In the genomic region with DNA sequence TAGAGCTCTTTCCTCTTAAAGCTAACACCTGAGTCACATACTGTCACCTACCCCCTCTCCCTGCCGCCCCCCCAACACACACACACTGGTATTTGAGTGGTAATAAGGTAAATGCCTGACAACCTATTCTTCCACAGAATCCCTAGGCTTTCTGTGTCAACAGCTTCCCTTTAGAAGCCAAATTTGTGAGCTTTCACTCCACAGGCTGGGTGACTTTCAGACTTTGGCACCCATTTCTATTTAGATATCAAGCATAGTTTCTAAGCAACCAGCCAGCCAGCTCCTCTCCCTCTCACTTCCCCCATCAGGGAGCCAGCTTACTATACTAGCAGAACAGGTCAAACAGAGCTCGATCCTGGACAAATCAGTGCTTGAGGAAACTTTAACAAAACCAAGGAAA, we compare ENCODE assay signal across 15 cellular contexts. TPM values are rescaled to one million over a fixed set of nuclear protein-coding genes. Genes with fewer than 3 reads are reported as not detected.
DNase-seq lines count a peak whose midpoint lies in the region; ATAC-seq and TF ChIP-seq lines count a peak whose summit lies in the region.
"Had no signal": no experiment of that assay in that cellular context is flagged by ENCODE, and none has a peak within 500 bp of the region (broad histone marks: within the 10 kb centered on the region; RNA-seq: fewer than 3 reads in every experiment).

No MANE protein-coding gene starts in this region.

- peak overlapping the region in 4 of 5 experiments; percentile 3 to 98 (median 82) for H3K27ac Mint-ChIP-seq in brain
- H3K27ac Mint-ChIP-seq: activated naive CD8-positive, alpha-beta T cell treated with anti-CD3 and anti-CD28 coated beads, Interleukin-2, amount 50 U/mL, for 24 hours; CD8-positive, alpha-beta T cell had no signal

- H3K27me3 Mint-ChIP-seq in brain = peaks cover 72% of the 10 kb centered on the region

- no peak for TF ChIP-seq EP300 in suprapubic skin (IDR thresholded peaks at IDR 0.05)

- peaks cover 0 to 11% (median 6%) of the 10 kb centered on the region in 5 experiments for H3K9me3 Mint-ChIP-seq in brain
- H3K9me3 Mint-ChIP-seq: activated naive CD8-positive, alpha-beta T cell treated with anti-CD3 and anti-CD28 coated beads, Interleukin-2, amount 50 U/mL, for 24 hours; CD8-positive, alpha-beta T cell had no signal

- H3K4me3 ChIP-seq in suprapubic skin = no peak overlapping the region

- TF ChIP-seq CTCF in brain (conservative IDR thresholded peaks at IDR 0.05) = no peak
- TF ChIP-seq CTCF in suprapubic skin (IDR thresholded peaks at IDR 0.05) = no peak

- peaks cover 22% of the 10 kb centered on the region for H3K36me3 ChIP-seq in suprapubic skin

- 28% methylated on average over 2 of the region's 2 CpGs for WGBS in suprapubic skin

- H3K4me1 Mint-ChIP-seq in brain = peaks cover 26% of the 10 kb centered on the region

- intact Hi-C loops in left colon (cut with DNase I, micrococcal nuclease) = no loop called here

- H3K4me1 ChIP-seq in suprapubic skin = peaks cover 61% of the 10 kb centered on the region

- H3K27me3 ChIP-seq in suprapubic skin = peaks cover 6% of the 10 kb centered on the region

- peak; percentile 42 for ATAC-seq in left colon
- no peak for ATAC-seq in GM19328 (IDR thresholded peaks at IDR 0.05; ENCODE audit: unreplicated experiment)
- no peak for ATAC-seq in GM18505 (IDR thresholded peaks at IDR 0.05; ENCODE audit: unreplicated experiment)
- no peak for ATAC-seq in HG03135 (IDR thresholded peaks at IDR 0.05; ENCODE audit: unreplicated experiment)
- ATAC-seq: activated naive CD8-positive, alpha-beta T cell treated with anti-CD3 and anti-CD28 coated beads, Interleukin-2, amount 50 U/mL, for 24 hours; CD8-positive, alpha-beta T cell had no signal

- peak overlapping the region in 2 of 5 experiments; percentile 2 to 39 for H3K4me3 Mint-ChIP-seq in brain
- H3K4me3 Mint-ChIP-seq: activated naive CD8-positive, alpha-beta T cell treated with anti-CD3 and anti-CD28 coated beads, Interleukin-2, amount 50 U/mL, for 24 hours; CD8-positive, alpha-beta T cell had no signal

- TF ChIP-seq POLR2A in suprapubic skin (IDR thresholded peaks at IDR 0.05) (no peak), GM18505 (IDR thresholded peaks at IDR 0.05; ENCODE audit: borderline replicate concordance, extremely low read depth, insufficient read depth, insufficient read length) (no peak)

- H3K27ac ChIP-seq in suprapubic skin = peak overlapping the region; percentile 75

- DNase-seq in M059J (ENCODE audit: low read depth) = peak; percentile 47
- peak in 1 of 2 donors; percentile 72 for DNase-seq in left colon
- DNase-seq in suprapubic skin (ENCODE audit: low spot score in 2 of 2) = no peak
- DNase-seq in SHP77 (lab: John Stamatoyannopoulos, UW) = no peak
- DNase-seq: activated CD8-positive, alpha-beta memory T cell treated with anti-CD3 and anti-CD28 coated beads, Interleukin-2, amount 50 U/mL, for 4 hours; activated naive CD8-positive, alpha-beta T cell treated with anti-CD3 and anti-CD28 coated beads, Interleukin-2, amount 50 U/mL, for 24 hours; CD8-positive, alpha-beta T cell; dermis blood vessel endothelial cell; foreskin melanocyte; NCI-H2227 treated with DMSO at 0.1 percent for 48 hours; stimulated activated naive CD4-positive, alpha-beta T cell had no signal

- H3K36me3 Mint-ChIP-seq in brain = no peaks in the 10 kb centered on the region

- H3K9me3 ChIP-seq in suprapubic skin = no peaks in the 10 kb centered on the region

RNA-seq across cellular contexts. Expression of a gene that starts 3.2 kb away (rescaled TPM):
- total RNA-seq in M059J (2014; rRNA removed; shearing (Covaris generic)) = 4.0 and 5.7 TPM in 2 replicates
- polyA plus RNA-seq in brain (ENCODE audit: insufficient read depth, low read depth, low replicate concordance) = 4.3 TPM
- 1 to 10 TPM; 2.0 to 4.5 TPM for total RNA-seq in left colon
- total RNA-seq in suprapubic skin = 10 to 100 TPM; 10.1 to 18.1 (median 15.1) TPM

RNA-seq across cellular contexts. Expression of a gene that starts 18.4 kb away (rescaled TPM):
- 0.39 and 0.47 TPM in 2 replicates for total RNA-seq in M059J (2014; rRNA removed; shearing (Covaris generic))
- polyA plus RNA-seq in brain (ENCODE audit: insufficient read depth, low read depth, low replicate concordance) = 94.7 TPM
- 100 to 1,000 TPM in 1 of 2 donors, 10 to 100 TPM in 1; 92.8 to 132 TPM for total RNA-seq in left colon
- total RNA-seq in suprapubic skin = 100 to 1,000 TPM; 195 to 235 (median 227) TPM

RNA-seq across cellular contexts. Expression of a gene that starts 31.7 kb away (rescaled TPM):
- total RNA-seq in M059J (2014; rRNA removed; shearing (Covaris generic)) = not detected in 2 replicates
- 0.44 TPM for polyA plus RNA-seq in brain (ENCODE audit: insufficient read depth, low read depth, low replicate concordance)
- total RNA-seq in left colon (1 to 10 TPM; 2.3 to 4.4 TPM), suprapubic skin (1 to 10 TPM in 3 of 4 donors, not detected in 1; 1.6 to 3.1 (median 2.0) TPM)
- total RNA-seq: dermis blood vessel endothelial cell had no signal

RNA-seq across cellular contexts. Expression of a gene that starts 40.2 kb away (rescaled TPM):
- 5.9 and 7.8 TPM in 2 replicates for total RNA-seq in M059J (2014; rRNA removed; shearing (Covaris generic))
- 3.1 TPM for polyA plus RNA-seq in brain (ENCODE audit: insufficient read depth, low read depth, low replicate concordance)
- total RNA-seq in left colon (1 to 10 TPM; 4.8 to 6.2 TPM), suprapubic skin (10 to 100 TPM in 3 of 4 donors, 1 to 10 TPM in 1; 9.6 to 17.9 (median 11.6) TPM)

Comparison
In these comparisons a context has a peak if more than half of its experiments do, and no peak if none do; other contexts are left out.
1. RNA of a gene that starts 18.4 kb away (total RNA-seq): 195 to 235 TPM in suprapubic skin and 92.8 to 132 TPM in left colon; 0.39 to 0.47 TPM in M059J; every median in the first group is over 10 times any median in the second.